Comparison of ENCODE assay signal across 19 cellular contexts in the genomic region with DNA sequence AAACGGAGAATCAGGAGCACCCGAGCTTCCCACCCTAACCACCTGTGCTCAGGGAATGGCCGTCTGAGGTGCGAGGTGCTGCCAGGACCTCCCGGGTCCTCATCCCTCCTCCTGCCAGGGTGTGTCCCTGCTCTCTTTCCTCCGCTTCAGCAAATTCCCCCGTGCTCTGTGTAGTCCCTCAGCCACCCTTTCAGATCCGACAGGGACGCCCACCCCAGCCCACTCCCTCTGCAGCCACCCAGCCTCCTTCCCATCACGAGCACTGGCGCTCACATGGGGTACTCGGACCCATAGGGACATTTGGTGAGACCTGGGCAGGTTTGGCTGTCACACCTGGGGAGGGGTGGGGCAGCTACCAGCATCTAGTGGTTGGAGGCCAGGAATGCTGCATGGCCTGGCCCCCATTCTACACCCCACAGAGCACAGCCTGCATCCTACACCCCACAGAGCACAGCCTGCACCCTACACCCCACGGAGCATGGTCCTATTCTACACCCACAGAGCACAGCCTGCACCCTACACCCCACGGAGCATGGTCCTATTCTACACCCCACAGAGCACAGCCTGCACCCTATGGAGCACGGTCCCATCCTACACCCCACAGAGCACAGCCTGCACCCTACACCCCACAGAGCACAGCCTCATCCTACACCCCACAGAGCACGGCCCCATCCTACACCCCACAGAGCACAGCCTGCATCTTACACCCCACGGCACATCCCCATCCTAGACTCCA. TPM values are rescaled to one million over a fixed set of nuclear protein-coding genes. Genes with fewer than 3 reads are reported as not detected.
DNase-seq lines count a peak whose midpoint lies in the region; ATAC-seq and TF ChIP-seq lines count a peak whose summit lies in the region.
"Had no signal": no experiment of that assay in that cellular context is flagged by ENCODE, and none has a peak within 500 bp of the region (broad histone marks: within the 10 kb centered on the region; RNA-seq: fewer than 3 reads in every experiment).

No MANE protein-coding gene starts in this region.

- no peak for ATAC-seq in left cardiac atrium
- ATAC-seq: HepG2 had no signal

- H3K27me3 ChIP-seq in BLaER1 treated with 17β-estradiol and CSF1 and Interleukin-3, amounts not matched to agents 10 nM and 100 nM = peaks cover 0 to 28% (median 8%) of the 10 kb centered on the region in 11 experiments; a peak in 9 of 22 replicates
- H3K27me3 ChIP-seq in trophoblast cell (ENCODE audit: insufficient read depth, low read length) = no peaks in the 10 kb centered on the region
- no peaks in the 10 kb centered on the region for H3K27me3 ChIP-seq in A673 (replicated peaks; ENCODE audit: insufficient read depth, low read depth, low read length, poor library complexity)

- peak overlapping the region; percentile 15 for H3K23ac ChIP-seq in trophoblast cell (ENCODE audit: low read length)

- H2AK5ac ChIP-seq in trophoblast cell (ENCODE audit: low read length) = no peak overlapping the region

- H4K91ac ChIP-seq in trophoblast cell (ENCODE audit: low read depth, low read length) = no peak overlapping the region

- no peak for TF ChIP-seq CTCF in A673 (conservative IDR thresholded peaks at IDR 0.05; ENCODE audit: low read depth, low read length)

- H3K4me3 ChIP-seq in BLaER1 treated with 17β-estradiol and CSF1 and Interleukin-3, amounts not matched to agents 10 nM and 100 nM = no peak overlapping the region
- H3K4me3 ChIP-seq in trophoblast cell (ENCODE audit: low read depth, low read length) (no peak overlapping the region), A673 (ENCODE audit: low read depth, low read length, poor library complexity, severe bottlenecking) (no peak overlapping the region)
- H3K4me3 ChIP-seq: HAP-1 had no signal

- H2BK12ac ChIP-seq in trophoblast cell (ENCODE audit: low read length) = no peak overlapping the region

- no peaks in the 10 kb centered on the region for H3K79me2 ChIP-seq in trophoblast cell (ENCODE audit: control insufficient read depth, insufficient read depth, low read length, poor library complexity)

- H3K4me2 ChIP-seq in BLaER1 treated with 17β-estradiol and CSF1 and Interleukin-3, amounts not matched to agents 10 nM and 100 nM = peak overlapping the region; percentile 76 to 92 (median 85); a peak in 19 of 22 replicates
- H3K4me2 ChIP-seq in trophoblast cell (ENCODE audit: low read length) = no peak overlapping the region

- H3K14ac ChIP-seq in trophoblast cell (ENCODE audit: low read length) = no peak overlapping the region

- no CpG with 5 or more reads among the region's 17 CpGs for WGBS in trophoblast cell (ENCODE audit: extremely low coverage, insufficient coverage, insufficient read length)

- DNase-seq in left cardiac atrium (peak; percentile 3), cardiac septum (ENCODE audit: low spot score) (no peak), trophoblast cell (no peak), HuH-7 (ENCODE audit: low spot score) (no peak), A673 (ENCODE audit: low spot score) (no peak), GM19238 (ENCODE audit: insufficient read length, low spot score) (no peak)
- DNase-seq: 8988T; ACHN; CD4-positive, alpha-beta memory T cell; DMS153; DMS79 treated with DMSO at 0.1 percent for 48 hours; EL; HFFc6 had no signal

- no peak overlapping the region for H4K12ac ChIP-seq in trophoblast cell (ENCODE audit: low read depth, low read length)

- no peak overlapping the region for H2BK5ac ChIP-seq in trophoblast cell (ENCODE audit: low read depth, low read length, poor library complexity)

- H3K27ac ChIP-seq in BLaER1 treated with 17β-estradiol and CSF1 and Interleukin-3, amounts not matched to agents 10 nM and 100 nM = no peak overlapping the region
- H3K27ac ChIP-seq in cingulate gyrus (ENCODE audit: low read depth, low read length) = peak overlapping the region; percentile 3
- H3K27ac ChIP-seq in trophoblast cell (ENCODE audit: low read depth, low read length) = no peak overlapping the region
- no peak overlapping the region for H3K27ac ChIP-seq in A673 (ENCODE audit: low read depth, low read length, poor library complexity, severe bottlenecking)
- H3K27ac ChIP-seq: C4-2B had no signal

- H4K20me1 ChIP-seq in BLaER1 treated with 17β-estradiol and CSF1 and Interleukin-3, amounts not matched to agents 10 nM and 100 nM = peaks cover 0 to 3% (median 0%) of the 10 kb centered on the region in 11 experiments; a peak in 2 of 22 replicates

- intact Hi-C loops in left cardiac atrium (cut with DNase I) = no loop called here
- intact Hi-C loops in cardiac septum (cut with DNase I) = no loop called here
- intact Hi-C loops in A673 (cut with micrococcal nuclease; ENCODE audit: unreplicated experiment) = no loop called here

- peaks cover 25 to 50% (median 28%) of the 10 kb centered on the region in 10 experiments for H3K4me1 ChIP-seq in BLaER1 treated with 17β-estradiol and CSF1 and Interleukin-3, amounts not matched to agents 10 nM and 100 nM
- no peaks in the 10 kb centered on the region for H3K4me1 ChIP-seq in trophoblast cell (ENCODE audit: control insufficient read depth in 1 of 2, insufficient read depth in 2 of 2, low read length in 2 of 2)
- H3K4me1 ChIP-seq in A673 (ENCODE audit: insufficient read depth, low read length, poor library complexity, severe bottlenecking) = no peaks in the 10 kb centered on the region
- H3K4me1 ChIP-seq: HAP-1 had no signal

- H3K9ac ChIP-seq in BLaER1 treated with 17β-estradiol and CSF1 and Interleukin-3, amounts not matched to agents 10 nM and 100 nM = no peak overlapping the region
- no peak overlapping the region for H3K9ac ChIP-seq in trophoblast cell (ENCODE audit: low read length)

- no peaks in the 10 kb centered on the region for H3K79me1 ChIP-seq in trophoblast cell (ENCODE audit: low read length)

- H3K36me3 ChIP-seq in BLaER1 treated with 17β-estradiol and CSF1 and Interleukin-3, amounts not matched to agents 10 nM and 100 nM = no peaks in the 10 kb centered on the region
- H3K36me3 ChIP-seq in trophoblast cell (ENCODE audit: control insufficient read depth in 1 of 2, insufficient read depth in 2 of 2, low read length in 2 of 2) (no peaks in the 10 kb centered on the region), A673 (ENCODE audit: insufficient read depth, low read length, poor library complexity, severe bottlenecking) (no peaks in the 10 kb centered on the region)
- H3K36me3 ChIP-seq: HAP-1 had no signal

- POLR2A ChIA-PET in A673 (lab: Charles Lee; ENCODE audit: low non-redundant PET) = no interaction called here

- peaks cover 2 to 11% (median 10%) of the 10 kb centered on the region in 11 experiments for H3K9me3 ChIP-seq in BLaER1 treated with 17β-estradiol and CSF1 and Interleukin-3, amounts not matched to agents 10 nM and 100 nM (replicated peaks in 1 of 11)
- H3K9me3 ChIP-seq in trophoblast cell (ENCODE audit: insufficient read depth, low read depth, low read length) (peaks cover 6% of the 10 kb centered on the region), A673 (ENCODE audit: low read depth, low read length, poor library complexity, severe bottlenecking) (no peaks in the 10 kb centered on the region)
- H3K9me3 ChIP-seq: HAP-1 had no signal

- no peak overlapping the region for H3K4ac ChIP-seq in trophoblast cell (ENCODE audit: low read depth, low read length)

- H4K8ac ChIP-seq in trophoblast cell (ENCODE audit: low read depth, low read length) = no peak overlapping the region

- H3K18ac ChIP-seq in trophoblast cell (ENCODE audit: low read length) = no peak overlapping the region

- CTCF ChIA-PET in A673 (lab: Charles Lee) = no interaction called here

- no TSS peak for BruUV-seq in A673 (replicated peaks; lab: Mats Ljungman, UMichigan)

- no peak overlapping the region for H2BK120ac ChIP-seq in trophoblast cell (ENCODE audit: insufficient read depth, low read length, poor library complexity)

- no peak overlapping the region for H2AFZ ChIP-seq in trophoblast cell (ENCODE audit: insufficient read depth, low read length, poor library complexity)

RNA-seq across cellular contexts. Expression of gene GALNT9, which starts 12.7 kb away (rescaled TPM):
- total RNA-seq in left cardiac atrium = 1 to 10 TPM; 2.6 to 2.7 TPM
- not detected for total RNA-seq in cardiac septum
- 0.03 TPM in 1 of 2 replicates, not detected in the other for polyA plus RNA-seq in trophoblast cell (2013)
- 3.9 and 7.4 TPM in 2 replicates for total RNA-seq in A673 (2021)
- total RNA-seq: CD4-positive, alpha-beta memory T cell; HFFc6; HT1080 had no signal
- polyA plus RNA-seq: HepG2 had no signal
